Comparison of ENCODE assay signal across 24 cellular contexts in the genomic region with DNA sequence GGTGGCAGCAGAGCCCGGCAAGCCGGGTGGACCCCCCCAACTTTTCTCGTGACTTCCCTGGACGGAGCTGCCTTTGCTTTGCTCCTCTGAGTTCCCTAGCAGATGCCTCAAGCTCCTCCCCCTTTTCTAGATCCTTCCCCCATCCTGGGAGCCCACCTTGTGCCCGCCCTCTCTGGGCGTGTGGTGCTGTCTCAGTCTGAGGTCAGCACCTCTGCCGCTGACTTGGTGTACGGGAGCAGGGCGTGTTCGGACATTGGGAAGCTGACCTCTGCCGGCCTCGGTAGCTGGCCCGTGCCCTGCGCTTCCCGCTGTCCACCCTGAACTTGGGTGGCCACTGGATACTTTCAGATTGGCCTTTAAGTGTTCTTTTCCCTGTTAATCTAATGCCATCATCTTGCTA. TPM values are rescaled to one million over a fixed set of nuclear protein-coding genes. Genes with fewer than 3 reads are reported as not detected.
"Had no signal": no experiment of that assay in that cellular context is flagged by ENCODE, and none has a peak within 500 bp of the region (broad histone marks: within the 10 kb centered on the region; RNA-seq: fewer than 3 reads in every experiment).

No MANE protein-coding gene starts in this region.

- ATAC-seq: activated CD4-positive, alpha-beta T cell treated with anti-CD3 and anti-CD28 coated beads for 36 hours; foreskin keratinocyte; natural killer cell treated with Interleukin-12 subunit alpha and Interleukin-12 subunit beta and Interleukin-15 and Interleukin-18, amount 100 ng/mL, for 72 hours; sciatic nerve; stimulated activated naive CD8-positive, alpha-beta T cell treated with anti-CD3 and anti-CD28 coated beads, Interleukin-15, Interleukin-2, amounts not matched to agents 100 U/mL and 50 U/mL, for 24 hours had no signal

- H3K9me3 ChIP-seq: transverse colon had no signal

- H3K4me1 Mint-ChIP-seq: activated B cell treated with CpG ODN at 0.5 μM for 24 hours; activated CD4-positive, alpha-beta T cell treated with anti-CD3 and anti-CD28 coated beads for 36 hours had no signal

- H3K4me1 ChIP-seq: foreskin keratinocyte, parathyroid adenoma, transverse colon had no signal

- H3K9ac ChIP-seq: parathyroid adenoma had no signal

- DNase-seq: activated B cell treated with CpG ODN at 0.5 μM for 24 hours; activated CD4-positive, alpha-beta T cell treated with anti-CD3 and anti-CD28 coated beads for 36 hours; activated CD4-positive, alpha-beta T cell treated with anti-CD3 and anti-CD28 coated beads, Interleukin-2, amount 50 U/mL, for 4 hours; activated gamma-delta T cell treated with Interleukin-2 at 50 U/mL for 16 hours; activated T-cell treated with anti-CD3 and anti-CD28 coated beads for 4 hours; aorta; effector CD4-positive, alpha-beta T cell; foreskin keratinocyte; left ventricle myocardium inferior; mammary epithelial cell; small intestine; stimulated activated CD4-positive, alpha-beta T cell treated with anti-CD3 and anti-CD28 coated beads, Interleukin-2, amount 100 ng/mL, for 48 hours; stimulated activated CD8-positive, alpha-beta memory T cell treated with anti-CD3 and anti-CD28 coated beads, Interleukin-4, amount 100 ng/mL, for 48 hours; stimulated activated naive CD8-positive, alpha-beta T cell treated with anti-CD3 and anti-CD28 coated beads, Interleukin-15, Interleukin-2, amounts not matched to agents 100 U/mL and 50 U/mL, for 24 hours; T1000; transverse colon had no signal

- H3K79me2 ChIP-seq: parathyroid adenoma had no signal

- H3K27me3 ChIP-seq: foreskin keratinocyte, transverse colon had no signal

- H3K27ac ChIP-seq: foreskin keratinocyte, left ventricle myocardium inferior, parathyroid adenoma, transverse colon had no signal

- H3K27me3 Mint-ChIP-seq: activated B cell treated with CpG ODN at 0.5 μM for 24 hours; activated CD4-positive, alpha-beta T cell treated with anti-CD3 and anti-CD28 coated beads for 36 hours; activated naive CD4-positive, alpha-beta T cell treated with anti-CD3 and anti-CD28 coated beads, Interleukin-2, amount 50 U/mL, for 24 hours; brain; dendritic cell treated with granulocyte-macrophage colony-stimulating factor and Interleukin-4, amounts not matched to agents 40 ng/mL and 50 ng/mL, for 4 days; natural killer cell treated with Interleukin-12 subunit alpha and Interleukin-12 subunit beta and Interleukin-15 and Interleukin-18, amount 100 ng/mL, for 72 hours had no signal

- H3K4me3 Mint-ChIP-seq: activated B cell treated with CpG ODN at 0.5 μM for 24 hours; activated CD4-positive, alpha-beta T cell treated with anti-CD3 and anti-CD28 coated beads for 36 hours; activated naive CD4-positive, alpha-beta T cell treated with anti-CD3 and anti-CD28 coated beads, Interleukin-2, amount 50 U/mL, for 24 hours; brain; dendritic cell treated with granulocyte-macrophage colony-stimulating factor and Interleukin-4, amounts not matched to agents 40 ng/mL and 50 ng/mL, for 4 days; natural killer cell treated with Interleukin-12 subunit alpha and Interleukin-12 subunit beta and Interleukin-15 and Interleukin-18, amount 100 ng/mL, for 72 hours had no signal

- H3K9me3 Mint-ChIP-seq: dendritic cell treated with granulocyte-macrophage colony-stimulating factor and Interleukin-4, amounts not matched to agents 40 ng/mL and 50 ng/mL, for 4 days; natural killer cell treated with Interleukin-12 subunit alpha and Interleukin-12 subunit beta and Interleukin-15 and Interleukin-18, amount 100 ng/mL, for 72 hours had no signal

- H3K27ac Mint-ChIP-seq: activated B cell treated with CpG ODN at 0.5 μM for 24 hours; activated CD4-positive, alpha-beta T cell treated with anti-CD3 and anti-CD28 coated beads for 36 hours; activated naive CD4-positive, alpha-beta T cell treated with anti-CD3 and anti-CD28 coated beads, Interleukin-2, amount 50 U/mL, for 24 hours; dendritic cell treated with granulocyte-macrophage colony-stimulating factor and Interleukin-4, amounts not matched to agents 40 ng/mL and 50 ng/mL, for 4 days; natural killer cell treated with Interleukin-12 subunit alpha and Interleukin-12 subunit beta and Interleukin-15 and Interleukin-18, amount 100 ng/mL, for 72 hours had no signal

- H2AFZ ChIP-seq: parathyroid adenoma had no signal

RNA-seq across cellular contexts. Expression of gene ESPNL, which starts 19.6 kb away (rescaled TPM):
- total RNA-seq: aorta, left ventricle myocardium inferior, sciatic nerve had no signal

RNA-seq across cellular contexts. Expression of gene KLHL30, which starts 58.0 kb away (rescaled TPM):
- total RNA-seq: activated B cell treated with CpG ODN at 0.5 μM for 24 hours; activated CD4-positive, alpha-beta T cell treated with anti-CD3 and anti-CD28 coated beads for 36 hours; activated CD8-positive, alpha-beta memory T cell treated with anti-CD3 and anti-CD28 coated beads for 36 hours; foreskin keratinocyte; natural killer cell treated with Interleukin-12 subunit alpha and Interleukin-12 subunit beta and Interleukin-15 and Interleukin-18, amount 100 ng/mL, for 72 hours; T-helper 1 cell treated with Interleukin-12 subunit alpha and Interleukin-12 subunit beta and Interleukin-4 antibody, amounts not matched to agents 30 ng/mL and 1 ng/mL, for 36 hours had no signal
